7 cellular contexts compared by ENCODE assay signal in the genomic region with DNA sequence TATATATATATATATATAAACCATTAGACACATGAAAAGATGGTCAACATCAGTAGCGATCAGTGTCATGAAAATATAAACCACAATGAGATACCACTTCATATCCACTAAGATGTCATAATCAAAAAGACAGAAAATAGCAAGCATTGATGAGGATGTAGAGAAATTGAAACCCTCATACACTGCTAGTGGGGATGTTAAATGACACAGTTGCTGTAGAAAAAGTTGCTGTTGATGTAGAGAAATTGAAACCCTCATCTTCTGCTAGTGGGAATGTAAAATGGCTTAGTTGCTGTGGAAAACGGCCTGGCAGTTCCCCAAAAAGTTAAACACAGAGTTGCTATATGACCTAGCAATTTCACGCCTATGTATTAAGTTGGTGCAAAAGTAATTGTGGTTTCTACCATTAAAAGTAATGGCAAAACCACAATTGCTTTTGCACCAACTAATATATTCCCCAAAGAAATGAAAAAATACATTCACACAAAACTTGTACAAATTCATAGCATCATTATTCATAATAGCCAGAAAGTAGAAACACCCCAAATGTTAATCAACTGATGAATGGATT.
"Had no signal": no experiment of that assay in that cellular context is flagged by ENCODE, and none has a peak within 500 bp of the region (broad histone marks: within the 10 kb centered on the region; RNA-seq: fewer than 3 reads in every experiment).

No MANE protein-coding gene starts in this region.

- DNase-seq: GDM1, GF-D8 had no signal

- FAIRE-seq: G401.6, GM12891, GM12892, GM18507, GM19239 had no signal
